ENCODE assay signal across 21 cellular contexts in genomic region chr2:217270801-217271121, GRCh38.
DNase-seq lines count a peak whose midpoint lies in the region; ATAC-seq and TF ChIP-seq lines count a peak whose summit lies in the region.
"Had no signal": no experiment of that assay in that cellular context is flagged by ENCODE, and none has a peak within 500 bp of the region (broad histone marks: within the 10 kb centered on the region; RNA-seq: fewer than 3 reads in every experiment).

No MANE protein-coding gene starts in this region.

- peaks cover 22% of the 10 kb centered on the region for H3K4me1 Mint-ChIP-seq in neural progenitor cell

- H3K27me3 ChIP-seq in neural progenitor cell: peaks cover 78% of the 10 kb centered on the region

- H3K4me3 Mint-ChIP-seq in neural progenitor cell: peak overlapping the region; percentile 21
- H3K4me3 Mint-ChIP-seq: CD8-positive, alpha-beta T cell had no signal

- peaks cover 25% of the 10 kb centered on the region for H3K9me3 Mint-ChIP-seq in neural progenitor cell

- no peaks in the 10 kb centered on the region for H3K36me3 ChIP-seq in neural progenitor cell
- H3K36me3 ChIP-seq: BLaER1 treated with 17β-estradiol and CSF1 and Interleukin-3, amounts not matched to agents 10 nM and 100 nM had no signal

- ATAC-seq in SK-N-SH treated with all-trans-retinoic acid at 6 μM for 48 hours: peak; percentile 32; the same call in 1 of the 3 replicates
- ATAC-seq: CD8-positive, alpha-beta T cell; HepG2 had no signal

- peak; percentile 22 for DNase-seq in AG20443 (ENCODE audit: low spot score)
- DNase-seq in fibroblast of peridontal ligament (ENCODE audit: extremely low read depth): peak; percentile 91
- no peak for DNase-seq in neural progenitor cell (ENCODE audit: low spot score)
- DNase-seq in RKO (ENCODE audit: low spot score): no peak
- DNase-seq in A172 (ENCODE audit: low spot score): no peak
- DNase-seq in NCI-H748 (lab: John Stamatoyannopoulos, UW; ENCODE audit: unreplicated experiment): no peak
- DNase-seq: Calu3; CD8-positive, alpha-beta T cell; DMS53; KG1; MV-4-11; NCI-H187; NCI-H2107; NCI-H510A; NCI-H774; OCI-M1; RPMI8226; SHP77 treated with DMSO at 0.1 percent for 48 hours had no signal

- H3K4me2 ChIP-seq in neural progenitor cell: no peak overlapping the region
- H3K4me2 ChIP-seq: BLaER1 treated with 17β-estradiol and CSF1 and Interleukin-3, amounts not matched to agents 10 nM and 100 nM had no signal

- peaks cover 16% of the 10 kb centered on the region for H3K4me1 ChIP-seq in neural progenitor cell

- H3K79me2 ChIP-seq in neural progenitor cell (ENCODE audit: low read depth): no peaks in the 10 kb centered on the region

- no peak overlapping the region for H2AFZ ChIP-seq in neural progenitor cell (replicated peaks)

- H3K27me3 Mint-ChIP-seq in neural progenitor cell (ENCODE audit: insufficient read depth, low read depth): peaks cover 21% of the 10 kb centered on the region

- H3K27ac ChIP-seq in neural progenitor cell: no peak overlapping the region
- H3K27ac ChIP-seq: BLaER1 treated with 17β-estradiol and CSF1 and Interleukin-3, amounts not matched to agents 10 nM and 100 nM had no signal

- no peak overlapping the region for H3K4me3 ChIP-seq in neural progenitor cell
- H3K4me3 ChIP-seq: BLaER1 treated with 17β-estradiol and CSF1 and Interleukin-3, amounts not matched to agents 10 nM and 100 nM had no signal

- peaks cover 14% of the 10 kb centered on the region for H3F3A ChIP-seq in neural progenitor cell (ENCODE audit: low read depth)

- no peak for TF ChIP-seq CTCF in neural progenitor cell (IDR thresholded peaks at IDR 0.05)

- H3K36me3 Mint-ChIP-seq in neural progenitor cell: no peaks in the 10 kb centered on the region
- H3K36me3 Mint-ChIP-seq: CD8-positive, alpha-beta T cell had no signal

- H4K20me1 ChIP-seq in neural progenitor cell (ENCODE audit: low read depth): no peaks in the 10 kb centered on the region
- H4K20me1 ChIP-seq: BLaER1 treated with 17β-estradiol and CSF1 and Interleukin-3, amounts not matched to agents 10 nM and 100 nM had no signal

- no peak overlapping the region for H3K27ac Mint-ChIP-seq in neural progenitor cell
- H3K27ac Mint-ChIP-seq: CD8-positive, alpha-beta T cell had no signal

- no peak overlapping the region for H3K9ac ChIP-seq in neural progenitor cell
- H3K9ac ChIP-seq: BLaER1 treated with 17β-estradiol and CSF1 and Interleukin-3, amounts not matched to agents 10 nM and 100 nM had no signal

- H3K9me3 ChIP-seq in neural progenitor cell (ENCODE audit: low read depth): no peaks in the 10 kb centered on the region

TF ChIP-seq in SK-N-SH treated with all-trans-retinoic acid at 6 μM for 48 hours, 23 proteins besides CTCF, POLR2A, EP300 and RAD21:
- no peak for TF ChIP-seq TOX (CRISPR knock-in tag; IDR thresholded peaks at IDR 0.05; ENCODE audit: borderline replicate concordance)

Comparison
In these comparisons a context has a peak if more than half of its experiments do, and no peak if none do; other contexts are left out.
1. DNase-seq: peak in AG20443 (single experiment) and fibroblast of peridontal ligament (single experiment); none in neural progenitor cell (single experiment), RKO (single experiment), A172 (single experiment) and NCI-H748 (single experiment).